2 cellular contexts compared by ENCODE assay signal in genomic region chr6:111095488-111095887, GRCh38. TPM values are rescaled to one million over a fixed set of nuclear protein-coding genes. Genes with fewer than 3 reads are reported as not detected.
"Had no signal": no experiment of that assay in that cellular context is flagged by ENCODE, and none has a peak within 500 bp of the region (broad histone marks: within the 10 kb centered on the region; RNA-seq: fewer than 3 reads in every experiment).

No MANE protein-coding gene starts in this region.

RNA-seq across cellular contexts. Expression of gene SLC16A10, which starts 8.2 kb away (rescaled TPM):
- total RNA-seq: osteocyte had no signal
- polyA plus RNA-seq: keratinocyte had no signal
